Comparison of ENCODE assay signal across 10 cellular contexts in genomic region chr20:35225319-35226125, GRCh38. TPM values are rescaled to one million over a fixed set of nuclear protein-coding genes. Genes with fewer than 3 reads are reported as not detected.
A peak's percentile ranks its signal among the peaks of the same experiment; 100 is the strongest.
DNase-seq lines count a peak whose midpoint lies in the region; ATAC-seq, FAIRE-seq and TF ChIP-seq lines count a peak whose summit lies in the region.
"Had no signal": no experiment of that assay in that cellular context is flagged by ENCODE, and none has a peak within 500 bp of the region (broad histone marks: within the 10 kb centered on the region; RNA-seq: fewer than 3 reads in every experiment).

No MANE protein-coding gene starts in this region.

- H3K79me2 ChIP-seq in GM23338 (replicated peaks; ENCODE audit: insufficient read depth): no peaks in the 10 kb centered on the region; the same call in 1 of the 2 replicates
- no peaks in the 10 kb centered on the region for H3K79me2 ChIP-seq in astrocyte (ENCODE audit: insufficient read depth, low read length)
- H3K79me2 ChIP-seq in mesendoderm (ENCODE audit: control insufficient read depth, insufficient read depth, low read length): no peaks in the 10 kb centered on the region

- H2BK5ac ChIP-seq in mesendoderm (ENCODE audit: low read length): no peak overlapping the region

- peaks cover 0 to 10% (median 5%) of the 10 kb centered on the region in 4 donors for H3K4me1 Mint-ChIP-seq in CD4-positive, CD25-positive, alpha-beta regulatory T cell
- H3K4me1 Mint-ChIP-seq in GM23338 (peaks cover 17% of the 10 kb centered on the region), astrocyte (ENCODE audit: low read depth, unreplicated experiment) (peaks cover 7% of the 10 kb centered on the region)

- H3K27me3 Mint-ChIP-seq in CD4-positive, CD25-positive, alpha-beta regulatory T cell: peaks cover 50% of the 10 kb centered on the region
- H3K27me3 Mint-ChIP-seq in GM23338 (ENCODE audit: insufficient read depth, low read depth, poor library complexity): peaks cover 17% of the 10 kb centered on the region
- peaks cover 29% of the 10 kb centered on the region for H3K27me3 Mint-ChIP-seq in astrocyte (ENCODE audit: low read depth, unreplicated experiment)

- H4K8ac ChIP-seq in mesendoderm (ENCODE audit: low read depth, low read length): no peak overlapping the region

- H3K9me3 ChIP-seq in CD4-positive, CD25-positive, alpha-beta regulatory T cell (ENCODE audit: control insufficient read depth in 2 of 2, low read length in 2 of 2): no peaks in the 10 kb centered on the region
- H3K9me3 ChIP-seq in astrocyte (ENCODE audit: insufficient read depth, low read depth, low read length): no peaks in the 10 kb centered on the region

- H3K56ac ChIP-seq in mesendoderm (ENCODE audit: low read length): no peak overlapping the region

- ATAC-seq in CD4-positive, CD25-positive, alpha-beta regulatory T cell (ENCODE audit: low read depth in 2 of 2): no peak
- no peak; the same call in 1 of the 3 replicates for ATAC-seq in GM23338
- no peak for ATAC-seq in HG02885 (IDR thresholded peaks at IDR 0.05; ENCODE audit: poor library complexity, unreplicated experiment)
- ATAC-seq in HG03432 (IDR thresholded peaks at IDR 0.05; ENCODE audit: unreplicated experiment): no peak
- no peak for ATAC-seq in HG02981 (IDR thresholded peaks at IDR 0.05; ENCODE audit: unreplicated experiment)

- H3K79me1 ChIP-seq in mesendoderm (ENCODE audit: low read length): no peaks in the 10 kb centered on the region

- H2BK120ac ChIP-seq in mesendoderm (ENCODE audit: low read depth, low read length): no peak overlapping the region

- H4K5ac ChIP-seq in mesendoderm (ENCODE audit: low read length): no peak overlapping the region

- no peak overlapping the region for H3K4me3 ChIP-seq in CD4-positive, CD25-positive, alpha-beta regulatory T cell (ENCODE audit: low read depth, low read length)
- H3K4me3 ChIP-seq in GM23338 (peak overlapping the region; percentile 75), astrocyte (ENCODE audit: insufficient read depth, low read depth, low read length) (no peak overlapping the region), mesendoderm (ENCODE audit: low read length) (no peak overlapping the region)

- no peak overlapping the region for H3K23ac ChIP-seq in mesendoderm (ENCODE audit: low read length)

- H3K9me3 Mint-ChIP-seq in CD4-positive, CD25-positive, alpha-beta regulatory T cell: peaks cover 0 to 12% (median 6%) of the 10 kb centered on the region in 7 donors
- H3K9me3 Mint-ChIP-seq in GM23338 (no peaks in the 10 kb centered on the region; the same call in 1 of the 3 replicates), astrocyte (ENCODE audit: unreplicated experiment) (peaks cover 4% of the 10 kb centered on the region)

- H3K27me3 ChIP-seq in CD4-positive, CD25-positive, alpha-beta regulatory T cell (ENCODE audit: control insufficient read depth, insufficient read depth, low read length): peaks cover 28% of the 10 kb centered on the region
- H3K27me3 ChIP-seq in GM23338 (ENCODE audit: insufficient read depth): peaks cover 10% of the 10 kb centered on the region; the same call in 1 of the 2 replicates
- peaks cover 25% of the 10 kb centered on the region for H3K27me3 ChIP-seq in astrocyte (ENCODE audit: insufficient read depth, low read length)
- peaks cover 8% of the 10 kb centered on the region for H3K27me3 ChIP-seq in mesendoderm (ENCODE audit: insufficient read depth, low read length, poor library complexity)

- H2AK5ac ChIP-seq in mesendoderm (ENCODE audit: low read length): no peak overlapping the region

- H3F3A ChIP-seq in GM23338 (replicated peaks; ENCODE audit: low read depth): 0 out of 2 replicates have a peak, but pooled peaks cover 9% of the 10 kb centered on the region

- no peak for TF ChIP-seq CTCF in GM23338 (conservative IDR thresholded peaks at IDR 0.05; ENCODE audit: low read depth in 2 of 2)
- no peak for TF ChIP-seq CTCF in astrocyte (IDR thresholded peaks at IDR 0.05; ENCODE audit: insufficient read depth, low read depth, low read length)

- H3K27ac ChIP-seq in CD4-positive, CD25-positive, alpha-beta regulatory T cell (ENCODE audit: insufficient read depth, low read length, poor library complexity, severe bottlenecking): no peak overlapping the region
- H3K27ac ChIP-seq in GM23338 (ENCODE audit: low read depth) (0 out of 2 replicates have a peak overlapping the region, but pooled peaks have one; percentile 23), astrocyte (ENCODE audit: low read depth, low read length) (no peak overlapping the region), mesendoderm (ENCODE audit: low read depth, low read length) (no peak overlapping the region)

- DNase-seq in CD4-positive, CD25-positive, alpha-beta regulatory T cell: no peak
- peak; percentile 30 for DNase-seq in GM23338 (ENCODE audit: low spot score)
- no peak for DNase-seq in astrocyte (ENCODE audit: low read depth)
- DNase-seq in mesendoderm: peak; percentile 16
- DNase-seq in NCI-H2196 (lab: John Stamatoyannopoulos, UW; ENCODE audit: unreplicated experiment): no peak
- DNase-seq: NCI-H1694 treated with DMSO at 0.1 percent for 48 hours had no signal

- H3K4me3 Mint-ChIP-seq in CD4-positive, CD25-positive, alpha-beta regulatory T cell: peak overlapping the region; percentile 46 to 82 (median 75)
- H3K4me3 Mint-ChIP-seq in GM23338: peak overlapping the region; percentile 81
- peak overlapping the region; percentile 86 for H3K4me3 Mint-ChIP-seq in astrocyte (ENCODE audit: unreplicated experiment)

- H3K36me3 ChIP-seq in CD4-positive, CD25-positive, alpha-beta regulatory T cell (ENCODE audit: control insufficient read depth, insufficient read depth, low read length): no peaks in the 10 kb centered on the region
- H3K36me3 ChIP-seq in GM23338 (ENCODE audit: insufficient read depth) (no peaks in the 10 kb centered on the region), astrocyte (ENCODE audit: insufficient read depth, low read length) (no peaks in the 10 kb centered on the region), mesendoderm (ENCODE audit: control insufficient read depth, insufficient read depth, low read length) (no peaks in the 10 kb centered on the region)

- H3K4me1 ChIP-seq in CD4-positive, CD25-positive, alpha-beta regulatory T cell (ENCODE audit: control insufficient read depth, insufficient read depth, low read length, poor library complexity, severe bottlenecking): no peaks in the 10 kb centered on the region
- H3K4me1 ChIP-seq in GM23338 (ENCODE audit: insufficient read depth): peaks cover 40% of the 10 kb centered on the region
- peaks cover 7% of the 10 kb centered on the region for H3K4me1 ChIP-seq in astrocyte (ENCODE audit: insufficient read depth, low read length)
- H3K4me1 ChIP-seq in mesendoderm (ENCODE audit: control insufficient read depth, low read depth, low read length): peaks cover 3% of the 10 kb centered on the region

- H3K9me2 ChIP-seq in GM23338 (ENCODE audit: insufficient read depth): no peaks in the 10 kb centered on the region

- no peak overlapping the region for H2BK15ac ChIP-seq in mesendoderm (replicated peaks; ENCODE audit: low read depth)

- H3K36me3 Mint-ChIP-seq in CD4-positive, CD25-positive, alpha-beta regulatory T cell: peaks cover 16% of the 10 kb centered on the region
- H3K36me3 Mint-ChIP-seq in GM23338 (ENCODE audit: low read depth) (no peaks in the 10 kb centered on the region), astrocyte (ENCODE audit: low read depth, unreplicated experiment) (peaks cover 3% of the 10 kb centered on the region)

- H4K20me1 ChIP-seq in GM23338 (replicated peaks; ENCODE audit: insufficient read depth) (peaks cover 4% of the 10 kb centered on the region; the same call in 1 of the 2 replicates), astrocyte (ENCODE audit: insufficient read depth, low read length) (peaks cover 4% of the 10 kb centered on the region)

- 100% methylated on average over 1 of the region's 9 CpGs for WGBS in mesendoderm (ENCODE audit: extremely low coverage, insufficient coverage, low lambda C conversion rate)

- H3K9ac ChIP-seq in astrocyte (ENCODE audit: low read length) (no peak overlapping the region), mesendoderm (ENCODE audit: low read length) (no peak overlapping the region)

- FAIRE-seq in astrocyte (lab: Jason Lieb, UNC): no peak
- FAIRE-seq: GM12891 had no signal

- no peak overlapping the region for H3K18ac ChIP-seq in mesendoderm (ENCODE audit: low read length)

- H2AFZ ChIP-seq in GM23338: peak overlapping the region; percentile 97
- no peak overlapping the region for H2AFZ ChIP-seq in astrocyte (ENCODE audit: low read depth, low read length)

- H3K4ac ChIP-seq in mesendoderm (ENCODE audit: low read depth, low read length): no peak overlapping the region

- no peak overlapping the region for H3K27ac Mint-ChIP-seq in CD4-positive, CD25-positive, alpha-beta regulatory T cell
- H3K27ac Mint-ChIP-seq in GM23338: no peak overlapping the region
- no peak overlapping the region for H3K27ac Mint-ChIP-seq in astrocyte (ENCODE audit: unreplicated experiment)

- H3K4me2 ChIP-seq in GM23338: peak overlapping the region; percentile 98
- peak overlapping the region; percentile 81 for H3K4me2 ChIP-seq in astrocyte (ENCODE audit: low read length)
- no peak overlapping the region for H3K4me2 ChIP-seq in mesendoderm (ENCODE audit: low read length)

RNA-seq across cellular contexts. Expression of gene MMP24, which starts 1.0 kb away (rescaled TPM):
- not detected for total RNA-seq in CD4-positive, CD25-positive, alpha-beta regulatory T cell
- polyA plus RNA-seq in CD4-positive, CD25-positive, alpha-beta regulatory T cell: under 1 TPM; 0.05 to 0.16 (median 0.09) TPM
- 24.5 and 27.3 TPM in 2 replicates for total RNA-seq in GM23338 (2014; rRNA removed; shearing (Covaris generic))
- 1.8 and 2.0 TPM in 2 replicates for polyA plus RNA-seq in GM23338 (2016; fragmentation: Nextera tagmentation; extraction: Ambion mirVana)
- 13.7 and 15.6 TPM in 2 replicates for total RNA-seq in astrocyte
- 1.7 TPM for polyA plus RNA-seq in mesendoderm (2013, experiment 1 of 2)
- 1.7 TPM for polyA plus RNA-seq in mesendoderm (2013, experiment 2 of 2)

RNA-seq across cellular contexts. Expression of gene MMP24OS, which starts 52.4 kb away (rescaled TPM):
- 50.6 TPM for total RNA-seq in CD4-positive, CD25-positive, alpha-beta regulatory T cell
- 10 to 100 TPM in 1 of 4 donors, 1 to 10 TPM in 3; 8.7 to 10.2 (median 9.3) TPM for polyA plus RNA-seq in CD4-positive, CD25-positive, alpha-beta regulatory T cell
- 10.5 and 14.6 TPM in 2 replicates for total RNA-seq in GM23338 (2014; rRNA removed; shearing (Covaris generic))
- 25.4 and 31.6 TPM in 2 replicates for polyA plus RNA-seq in GM23338 (2016; fragmentation: Nextera tagmentation; extraction: Ambion mirVana)
- 79.8 and 86.5 TPM in 2 replicates for total RNA-seq in astrocyte
- polyA plus RNA-seq in mesendoderm (2013, experiment 1 of 2): 13.0 TPM
- polyA plus RNA-seq in mesendoderm (2013, experiment 2 of 2): 12.7 TPM

RNA-seq across cellular contexts. Expression of gene PROCR, which starts 53.6 kb away (rescaled TPM):
- total RNA-seq in CD4-positive, CD25-positive, alpha-beta regulatory T cell: not detected
- 1 to 10 TPM in 3 of 4 donors, under 1 TPM in 1; 1.00 to 3.7 (median 1.7) TPM for polyA plus RNA-seq in CD4-positive, CD25-positive, alpha-beta regulatory T cell
- 32.9 and 45.2 TPM in 2 replicates for total RNA-seq in GM23338 (2014; rRNA removed; shearing (Covaris generic))
- 36.1 and 41.5 TPM in 2 replicates for polyA plus RNA-seq in GM23338 (2016; fragmentation: Nextera tagmentation; extraction: Ambion mirVana)
- 36.2 and 39.5 TPM in 2 replicates for total RNA-seq in astrocyte
- 7.1 TPM for polyA plus RNA-seq in mesendoderm (2013, experiment 1 of 2)
- 8.0 TPM for polyA plus RNA-seq in mesendoderm (2013, experiment 2 of 2)

RNA-seq across cellular contexts. Expression of gene EIF6, which starts 59.0 kb away (rescaled TPM):
- total RNA-seq in CD4-positive, CD25-positive, alpha-beta regulatory T cell: 52.2 TPM
- 100 to 1,000 TPM; 170 to 203 (median 185) TPM for polyA plus RNA-seq in CD4-positive, CD25-positive, alpha-beta regulatory T cell
- total RNA-seq in GM23338 (2014; rRNA removed; shearing (Covaris generic)): 149 and 152 TPM in 2 replicates
- 215 and 220 TPM in 2 replicates for polyA plus RNA-seq in GM23338 (2016; fragmentation: Nextera tagmentation; extraction: Ambion mirVana)
- 232 and 271 TPM in 2 replicates for total RNA-seq in astrocyte
- polyA plus RNA-seq in mesendoderm (2013, experiment 1 of 2): 164 TPM
- 168 TPM for polyA plus RNA-seq in mesendoderm (2013, experiment 2 of 2)

Comparison
In these comparisons a context has a peak if more than half of its experiments do, and no peak if none do; other contexts are left out.
1. DNase-seq: peak in GM23338 (single experiment) and mesendoderm (single experiment); none in CD4-positive, CD25-positive, alpha-beta regulatory T cell (0 of 3), astrocyte (single experiment) and NCI-H2196 (single experiment).
2. RNA of gene MMP24, which starts 1.0 kb away (total RNA-seq): 24.5 to 27.3 TPM in GM23338 and 13.7 to 15.6 TPM in astrocyte; not detected in CD4-positive, CD25-positive, alpha-beta regulatory T cell (single experiment); every median in the first group is over 10 times any median in the second.
3. RNA of gene PROCR, which starts 53.6 kb away (total RNA-seq): 36.2 to 39.5 TPM in astrocyte and 32.9 to 45.2 TPM in GM23338; not detected in CD4-positive, CD25-positive, alpha-beta regulatory T cell (single experiment); every median in the first group is over 10 times any median in the second.
4. Peak in every context shown above with its lines, with median percentiles within 50 percentile points of each other: H3K4me3 Mint-ChIP-seq.